Comparison of ENCODE assay signal across 39 cellular contexts in the genomic region with DNA sequence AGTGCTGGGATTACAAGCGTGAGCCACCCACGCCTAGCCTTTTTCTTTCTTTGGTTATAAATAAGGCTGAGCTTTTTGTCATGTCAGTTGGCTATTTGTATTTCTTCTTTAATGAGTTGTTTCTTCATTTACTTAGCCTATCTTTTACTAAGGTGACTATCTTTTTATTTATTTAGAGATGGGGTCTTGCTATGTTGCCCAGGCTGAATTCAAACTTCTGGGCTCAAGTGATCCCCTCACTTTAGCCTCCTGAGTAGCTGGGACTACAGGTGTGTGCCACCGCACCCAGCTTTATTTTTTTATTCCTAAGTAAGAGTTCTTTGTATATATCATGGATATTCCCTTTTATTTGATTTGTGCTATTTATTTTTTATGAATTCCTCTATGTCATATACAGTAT. TPM values are rescaled to one million over a fixed set of nuclear protein-coding genes. Genes with fewer than 3 reads are reported as not detected.
"Had no signal": no experiment of that assay in that cellular context is flagged by ENCODE, and none has a peak within 500 bp of the region (broad histone marks: within the 10 kb centered on the region; RNA-seq: fewer than 3 reads in every experiment).

No MANE protein-coding gene starts in this region.

- FAIRE-seq: astrocyte, TTC549 had no signal

- H3K27me3 ChIP-seq: adrenal gland, body of pancreas, breast epithelium had no signal

- H3K4me3 ChIP-seq: adrenal gland, body of pancreas, breast epithelium had no signal

- DNase-seq: activated B cell treated with CpG ODN at 0.5 μM for 24 hours; activated CD4-positive, alpha-beta memory T cell treated with anti-CD3 and anti-CD28 coated beads for 36 hours; activated CD4-positive, alpha-beta T cell treated with anti-CD3 and anti-CD28 coated beads for 36 hours; activated CD4-positive, alpha-beta T cell treated with anti-CD3 and anti-CD28 coated beads for 48 hours; activated CD4-positive, alpha-beta T cell treated with anti-CD3 and anti-CD28 coated beads, Interleukin-2, amount 50 U/mL, for 1 hour; activated CD4-positive, alpha-beta T cell treated with anti-CD3 and anti-CD28 coated beads, Interleukin-2, amount 50 U/mL, for 4 hours; activated CD4-positive, CD25-positive, alpha-beta regulatory T cell treated with anti-CD3 and anti-CD28 coated beads, Interleukin-2, amount 50 U/mL, for 72 hours; activated CD8-positive, alpha-beta memory T cell treated with anti-CD3 and anti-CD28 coated beads, Interleukin-2, amount 50 U/mL, for 4 hours; activated CD8-positive, alpha-beta T cell treated with anti-CD3 and anti-CD28 coated beads for 36 hours; activated effector memory CD4-positive, alpha-beta T cell treated with anti-CD3 and anti-CD28 coated beads, Interleukin-2, amount 50 U/mL, for 16 hours; activated gamma-delta T cell treated with Interleukin-2 at 50 U/mL for 16 hours; activated naive CD4-positive, alpha-beta T cell; activated naive CD4-positive, alpha-beta T cell treated with anti-CD3 and anti-CD28 coated beads for 36 hours; activated naive CD4-positive, alpha-beta T cell treated with anti-CD3 and anti-CD28 coated beads, Interleukin-2, amount 50 U/mL, for 16 hours; activated naive CD8-positive, alpha-beta T cell treated with anti-CD3 and anti-CD28 coated beads for 36 hours; activated T-cell treated with anti-CD3 and anti-CD28 coated beads for 4 hours; activated T-cell treated with anti-CD3 and anti-CD28 coated beads, Interleukin-2, amount 50 U/mL, for 1 hour; activated T-cell treated with anti-CD3 and anti-CD28 coated beads, Interleukin-2, amount 50 U/mL, for 4 hours; activated T-cell treated with anti-CD3 and anti-CD28 coated beads, Interleukin-2, amount 50 U/mL, for 72 hours; adrenal gland; amniotic stem cell; aorta; body of pancreas; brain microvascular endothelial cell; central memory CD4-positive, alpha-beta T cell; cerebellar nuclear complex; T-helper 1 cell; T-helper 2 cell; T-helper 9 cell had no signal

- H3K9me3 ChIP-seq: adrenal gland, body of pancreas, breast epithelium had no signal

- H3K27ac ChIP-seq: adrenal gland, body of pancreas, brain microvascular endothelial cell, breast epithelium, VCaP had no signal

- H3K4me1 ChIP-seq: adrenal gland, body of pancreas, breast epithelium had no signal

- ATAC-seq: activated CD4-positive, alpha-beta T cell treated with anti-CD3 and anti-CD28 coated beads for 36 hours; activated CD8-positive, alpha-beta T cell treated with anti-CD3 and anti-CD28 coated beads for 36 hours; activated naive CD4-positive, alpha-beta T cell treated with anti-CD3 and anti-CD28 coated beads, Interleukin-2, amount 50 U/mL, for 72 hours; activated T-cell treated with anti-CD3 and anti-CD28 coated beads, Interleukin-2, amount 50 U/mL, for 4 hours; activated T-cell treated with anti-CD3 and anti-CD28 coated beads, Interleukin-2, amount 50 U/mL, for 72 hours; activated T-helper 17 cell treated with anti-CD3 and anti-CD28 coated beads, Interleukin-2, amount 50 U/mL, for 72 hours; body of pancreas had no signal

- H3K36me3 ChIP-seq: adrenal gland, brain microvascular endothelial cell, breast epithelium had no signal

RNA-seq across cellular contexts. Expression of a gene that starts 11.9 kb away (rescaled TPM):
- total RNA-seq: activated B cell treated with CpG ODN at 0.5 μM for 24 hours; activated CD8-positive, alpha-beta memory T cell treated with anti-CD3 and anti-CD28 coated beads for 36 hours; activated naive CD4-positive, alpha-beta T cell treated with anti-CD3 and anti-CD28 coated beads for 36 hours; activated naive CD8-positive, alpha-beta T cell treated with anti-CD3 and anti-CD28 coated beads for 36 hours; activated T-cell treated with anti-CD3 and anti-CD28 coated beads, Interleukin-2, amount 50 U/mL, for 4 hours; activated T-helper 1 cell treated with anti-CD3 and anti-CD28 coated beads, Interleukin-12 subunit alpha, Interleukin-12 subunit beta, Interleukin-2, Interleukin-4 antibody, amounts not matched to agents 30 ng/mL and 10 ng/mL and 1 ng/mL, durations not matched to agents 14 hours and 24 hours and 36 hours; aorta; body of pancreas; breast epithelium; cardiac septum; chondrocyte had no signal

RNA-seq across cellular contexts. Expression of a gene that starts 49.9 kb away (rescaled TPM):
- total RNA-seq: activated B cell treated with CpG ODN at 0.5 μM for 24 hours; activated CD4-positive, alpha-beta memory T cell treated with anti-CD3 and anti-CD28 coated beads for 36 hours; activated CD4-positive, alpha-beta T cell treated with anti-CD3 and anti-CD28 coated beads for 36 hours; activated CD8-positive, alpha-beta memory T cell treated with anti-CD3 and anti-CD28 coated beads for 36 hours; activated CD8-positive, alpha-beta T cell treated with anti-CD3 and anti-CD28 coated beads for 36 hours; activated naive CD4-positive, alpha-beta T cell treated with anti-CD3 and anti-CD28 coated beads for 36 hours; activated naive CD4-positive, alpha-beta T cell treated with anti-CD3 and anti-CD28 coated beads, Interleukin-2, amount 50 U/mL, for 72 hours; activated naive CD8-positive, alpha-beta T cell treated with anti-CD3 and anti-CD28 coated beads for 36 hours; activated T-cell treated with anti-CD3 and anti-CD28 coated beads, Interleukin-2, amount 50 U/mL, for 4 hours; activated T-cell treated with anti-CD3 and anti-CD28 coated beads, Interleukin-2, amount 50 U/mL, for 72 hours; activated T-helper 1 cell treated with anti-CD3 and anti-CD28 coated beads, Interleukin-12 subunit alpha, Interleukin-12 subunit beta, Interleukin-2, Interleukin-4 antibody, amounts not matched to agents 30 ng/mL and 10 ng/mL and 1 ng/mL, durations not matched to agents 14 hours and 24 hours and 36 hours; activated T-helper 17 cell treated with anti-CD3 and anti-CD28 coated beads, Interleukin-2, amount 50 U/mL, for 72 hours; adrenal gland; aorta; astrocyte; body of pancreas; breast epithelium; cardiac septum; chondrocyte had no signal
